Comparison of ENCODE assay signal across 19 cellular contexts in genomic region chr20:41552295-41553068, GRCh38.
A peak's percentile ranks its signal among the peaks of the same experiment; 100 is the strongest.
DNase-seq lines count a peak whose midpoint lies in the region; ATAC-seq and TF ChIP-seq lines count a peak whose summit lies in the region.
"Had no signal": no experiment of that assay in that cellular context is flagged by ENCODE, and none has a peak within 500 bp of the region (broad histone marks: within the 10 kb centered on the region; RNA-seq: fewer than 3 reads in every experiment).

No MANE protein-coding gene starts in this region.

- H3K4me1 ChIP-seq in OCI-LY3 (ENCODE audit: low read length), result peaks cover 45% of the 10 kb centered on the region
- H3K4me1 ChIP-seq in esophagus (ENCODE audit: control insufficient read depth in 2 of 2, insufficient read depth in 2 of 2, low read length in 1 of 2), result peaks cover 0 to 4% of the 10 kb centered on the region in 2 donors
- H3K4me1 ChIP-seq: SJCRH30 had no signal

- WGBS in esophagus, 2 donors, result 94 to 98% methylated on average over 5 of the region's 5 CpGs

- H3K27ac Mint-ChIP-seq in stimulated activated effector memory CD8-positive, alpha-beta T cell treated with anti-CD3 and anti-CD28 coated beads, Interleukin-12 subunit alpha, Interleukin-12 subunit beta, amount 100 ng/mL, for 72 hours, result peak overlapping the region; percentile 46
- H3K27ac Mint-ChIP-seq in activated CD4-positive, alpha-beta memory T cell treated with anti-CD3 and anti-CD28 coated beads, Interleukin-2, amount 10 ng/mL, durations not matched to agents 7 days and 5 days, result no peak overlapping the region

- peak overlapping the region; percentile 26; the same call in 1 of the 2 replicates for H3K9ac ChIP-seq in OCI-LY3 (ENCODE audit: low read length)

- CTCF ChIA-PET in activated CD4-positive, alpha-beta memory T cell treated with anti-CD3 and anti-CD28 coated beads, Interleukin-2, amount 10 ng/mL, durations not matched to agents 7 days and 5 days (lab: Charles Lee), result no interaction called here

- peaks cover 37% of the 10 kb centered on the region for H3K79me2 ChIP-seq in OCI-LY3 (ENCODE audit: low read length)

- H3K4me3 Mint-ChIP-seq in stimulated activated effector memory CD8-positive, alpha-beta T cell treated with anti-CD3 and anti-CD28 coated beads, Interleukin-12 subunit alpha, Interleukin-12 subunit beta, amount 100 ng/mL, for 72 hours, result no peak overlapping the region
- no peak overlapping the region for H3K4me3 Mint-ChIP-seq in activated CD4-positive, alpha-beta memory T cell treated with anti-CD3 and anti-CD28 coated beads, Interleukin-2, amount 10 ng/mL, durations not matched to agents 7 days and 5 days

- no peaks in the 10 kb centered on the region for H3K27me3 Mint-ChIP-seq in activated CD4-positive, alpha-beta memory T cell treated with anti-CD3 and anti-CD28 coated beads, Interleukin-2, amount 10 ng/mL, durations not matched to agents 7 days and 5 days
- H3K27me3 Mint-ChIP-seq: IgD-negative memory B cell had no signal

- peak overlapping the region; percentile 13 for H3K4me3 ChIP-seq in OCI-LY3 (ENCODE audit: low read length)
- no peak overlapping the region for H3K4me3 ChIP-seq in esophagus (ENCODE audit: low read depth in 1 of 2, low read length in 2 of 2)
- H3K4me3 ChIP-seq: PC-9, SJCRH30 had no signal

- peaks cover 13% of the 10 kb centered on the region for H3K4me1 Mint-ChIP-seq in stimulated activated effector memory CD8-positive, alpha-beta T cell treated with anti-CD3 and anti-CD28 coated beads, Interleukin-12 subunit alpha, Interleukin-12 subunit beta, amount 100 ng/mL, for 72 hours
- H3K4me1 Mint-ChIP-seq in activated CD4-positive, alpha-beta memory T cell treated with anti-CD3 and anti-CD28 coated beads, Interleukin-2, amount 10 ng/mL, durations not matched to agents 7 days and 5 days, result no peaks in the 10 kb centered on the region

- no peak for DNase-seq in stimulated activated effector memory CD8-positive, alpha-beta T cell treated with anti-CD3 and anti-CD28 coated beads, Interleukin-12 subunit alpha, Interleukin-12 subunit beta, amount 100 ng/mL, for 72 hours (ENCODE audit: low spot score in 2 of 2)
- no peak for DNase-seq in activated gamma-delta T cell (lab: John Stamatoyannopoulos, UW)
- no peak for DNase-seq in activated CD4-positive, alpha-beta memory T cell treated with anti-CD3 and anti-CD28 coated beads, Interleukin-2, amount 10 ng/mL, durations not matched to agents 7 days and 5 days
- DNase-seq: C1 segment of cervical spinal cord, DMS79, MM.1S, NCI-H1092, NCI-H146, NCI-H2029 treated with DMSO at 0.1 percent for 48 hours, NCI-H2171, NCI-H526, PC-9, SJCRH30 had no signal

- H3K27me3 ChIP-seq in OCI-LY3 (ENCODE audit: low read depth, low read length) (no peaks in the 10 kb centered on the region), esophagus (ENCODE audit: control insufficient read depth in 1 of 2, insufficient read depth in 2 of 2, low read length in 2 of 2) (no peaks in the 10 kb centered on the region)
- H3K27me3 ChIP-seq: SJCRH30 had no signal

- peak overlapping the region; percentile 72 for H3K27ac ChIP-seq in 22Rv1
- peak overlapping the region; percentile 77 for H3K27ac ChIP-seq in OCI-LY3 (ENCODE audit: low read length)
- H3K27ac ChIP-seq in esophagus (ENCODE audit: low read depth in 2 of 2, low read length in 1 of 2), result peak overlapping the region; percentile 22 to 34
- H3K27ac ChIP-seq: RWPE1, SJCRH30 had no signal

- POLR2A ChIA-PET in activated CD4-positive, alpha-beta memory T cell treated with anti-CD3 and anti-CD28 coated beads, Interleukin-2, amount 10 ng/mL, durations not matched to agents 7 days and 5 days (lab: Charles Lee), result no interaction called here

- H3K36me3 ChIP-seq in OCI-LY3 (replicated peaks; ENCODE audit: low read depth, low read length), result peaks cover 52% of the 10 kb centered on the region
- H3K36me3 ChIP-seq in esophagus (ENCODE audit: control insufficient read depth in 2 of 2, insufficient read depth in 2 of 2, low read length in 1 of 2), result no peaks in the 10 kb centered on the region

- ATAC-seq in stimulated activated effector memory CD8-positive, alpha-beta T cell treated with anti-CD3 and anti-CD28 coated beads, Interleukin-12 subunit alpha, Interleukin-12 subunit beta, amount 100 ng/mL, for 72 hours, result no peak
- no peak for ATAC-seq in HG02884 (IDR thresholded peaks at IDR 0.05; ENCODE audit: unreplicated experiment)

- peaks cover 8% of the 10 kb centered on the region for H3K36me3 Mint-ChIP-seq in stimulated activated effector memory CD8-positive, alpha-beta T cell treated with anti-CD3 and anti-CD28 coated beads, Interleukin-12 subunit alpha, Interleukin-12 subunit beta, amount 100 ng/mL, for 72 hours
- peaks cover 8% of the 10 kb centered on the region for H3K36me3 Mint-ChIP-seq in activated CD4-positive, alpha-beta memory T cell treated with anti-CD3 and anti-CD28 coated beads, Interleukin-2, amount 10 ng/mL, durations not matched to agents 7 days and 5 days (ENCODE audit: low read depth)

- TF ChIP-seq CTCF in 22Rv1 (IDR thresholded peaks at IDR 0.05), result no peak
- TF ChIP-seq CTCF in OCI-LY3 (IDR thresholded peaks at IDR 0.05; ENCODE audit: low read depth, low read length), result no peak

- H2AFZ ChIP-seq in OCI-LY3 (ENCODE audit: low read depth, low read length), result no peak overlapping the region
- H2AFZ ChIP-seq: PC-9 had no signal

- no peaks in the 10 kb centered on the region for H4K20me1 ChIP-seq in OCI-LY3 (ENCODE audit: insufficient read depth, low read length)

- H3K9me3 ChIP-seq in OCI-LY3 (ENCODE audit: insufficient read depth, low read length) (peaks cover 15% of the 10 kb centered on the region), esophagus (ENCODE audit: control insufficient read depth in 2 of 2, insufficient read depth in 1 of 2, low read depth in 1 of 2, low read length in 1 of 2) (no peaks in the 10 kb centered on the region)

- peak overlapping the region; percentile 47 for H3K4me2 ChIP-seq in OCI-LY3 (ENCODE audit: low read length)

- H3K9me3 Mint-ChIP-seq in stimulated activated effector memory CD8-positive, alpha-beta T cell treated with anti-CD3 and anti-CD28 coated beads, Interleukin-12 subunit alpha, Interleukin-12 subunit beta, amount 100 ng/mL, for 72 hours, result no peaks in the 10 kb centered on the region
- H3K9me3 Mint-ChIP-seq in activated CD4-positive, alpha-beta memory T cell treated with anti-CD3 and anti-CD28 coated beads, Interleukin-2, amount 10 ng/mL, durations not matched to agents 7 days and 5 days, result peaks cover 9% of the 10 kb centered on the region
